In the genomic region with DNA sequence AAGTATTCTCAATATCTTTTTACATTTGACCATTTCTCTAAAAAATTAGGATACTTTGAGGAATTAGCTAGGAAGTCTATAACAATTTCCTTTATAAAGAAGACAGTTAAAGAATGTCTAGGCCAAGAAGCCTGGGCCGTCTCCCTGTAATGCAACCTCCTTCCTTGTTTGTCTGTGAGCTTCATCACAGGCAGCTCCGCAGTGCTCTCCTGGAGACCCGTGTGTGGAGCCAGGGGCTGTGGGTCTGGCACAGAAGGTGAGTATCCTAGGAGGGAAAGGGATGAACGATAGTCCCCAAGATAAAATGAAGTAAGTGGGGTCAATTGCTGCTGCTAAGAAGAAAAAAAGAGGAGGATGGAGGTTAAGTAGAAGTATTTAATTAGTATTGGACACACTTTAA, we compare ENCODE assay signal across 3 cellular contexts.
"Had no signal": no experiment of that assay in that cellular context is flagged by ENCODE, and none has a peak within 500 bp of the region (broad histone marks: within the 10 kb centered on the region; RNA-seq: fewer than 3 reads in every experiment).

No MANE protein-coding gene starts in this region.

- ATAC-seq: GM12878 had no signal

- H3K4me3 ChIP-seq: GM12878 had no signal

- DNase-seq: GDM1, GF-D8 had no signal
